27 cellular contexts compared by ENCODE assay signal in the genomic region with DNA sequence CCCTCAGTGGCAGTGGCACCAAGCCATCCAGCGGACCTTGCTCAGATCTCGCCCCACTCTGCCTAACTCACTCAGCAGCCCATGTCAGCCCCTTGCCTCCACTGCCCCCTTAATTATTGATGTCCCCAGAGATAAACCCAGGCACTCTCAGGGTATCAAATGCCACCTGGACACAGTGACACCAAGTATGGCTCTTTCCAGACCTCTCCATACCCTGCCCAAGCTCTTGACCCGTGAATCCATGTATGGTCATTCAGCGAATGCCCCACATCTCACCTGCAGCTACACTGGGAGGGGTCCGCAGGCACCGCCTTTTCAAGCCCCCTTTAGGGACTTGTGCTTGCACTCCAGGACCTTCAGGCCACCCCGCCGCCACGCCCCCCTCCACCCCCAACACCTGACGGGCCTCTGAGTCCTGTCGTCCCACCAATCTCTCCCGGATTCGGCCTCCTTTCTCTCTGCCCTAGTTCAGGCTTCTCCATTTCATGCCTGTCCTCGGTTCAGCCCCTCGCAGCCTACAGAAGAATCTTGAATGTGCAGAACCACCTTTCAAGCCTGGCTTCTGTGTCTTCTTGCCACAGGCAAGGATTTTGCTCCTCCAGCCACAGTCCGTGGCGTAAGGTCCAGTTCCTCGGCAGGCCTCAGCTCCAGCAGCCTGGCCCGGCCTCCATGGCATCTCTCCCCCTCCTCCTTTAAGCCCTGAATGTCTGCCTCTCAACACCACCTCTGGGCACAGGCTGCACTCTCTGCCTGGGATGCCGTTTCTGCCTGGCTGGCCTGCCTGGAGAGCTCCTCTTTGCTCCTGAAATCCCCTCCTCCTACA. TPM values are rescaled to one million over a fixed set of nuclear protein-coding genes. Genes with fewer than 3 reads are reported as not detected.
DNase-seq lines count a peak whose midpoint lies in the region; ATAC-seq and TF ChIP-seq lines count a peak whose summit lies in the region.
"Had no signal": no experiment of that assay in that cellular context is flagged by ENCODE, and none has a peak within 500 bp of the region (broad histone marks: within the 10 kb centered on the region; RNA-seq: fewer than 3 reads in every experiment).

No MANE protein-coding gene starts in this region.

- no peak overlapping the region for H3K27ac ChIP-seq in endodermal cell (ENCODE audit: low read depth, low read length)
- H3K27ac ChIP-seq in vagina, result no peak overlapping the region
- H3K27ac ChIP-seq: brain microvascular endothelial cell, C4-2B, esophagus muscularis mucosa, hepatocyte, tibial artery had no signal

- no peaks in the 10 kb centered on the region for H3K4me1 ChIP-seq in endodermal cell (ENCODE audit: control insufficient read depth, insufficient read depth, low read length)
- H3K4me1 ChIP-seq in vagina, result peaks cover 6% of the 10 kb centered on the region

- H3K36me3 ChIP-seq in endodermal cell (ENCODE audit: control insufficient read depth, insufficient read depth, low read length), result no peaks in the 10 kb centered on the region
- H3K36me3 ChIP-seq in vagina, result no peaks in the 10 kb centered on the region
- H3K36me3 ChIP-seq: brain microvascular endothelial cell, esophagus muscularis mucosa, tibial artery had no signal

- H3K4me3 ChIP-seq in endodermal cell (ENCODE audit: low read length), result no peak overlapping the region
- H3K4me3 ChIP-seq in vagina, result no peak overlapping the region
- H3K4me3 ChIP-seq: esophagus muscularis mucosa, hepatocyte, K562, tibial artery had no signal

- no peak overlapping the region for H3K4me3 Mint-ChIP-seq in stimulated activated naive CD8-positive, alpha-beta T cell treated with anti-CD3 and anti-CD28 coated beads, Interleukin-15, Interleukin-2, amounts not matched to agents 100 ng/mL and 50 ng/mL, for 24 hours
- no peak overlapping the region for H3K4me3 Mint-ChIP-seq in endodermal cell
- no peak overlapping the region for H3K4me3 Mint-ChIP-seq in neural crest cell
- H3K4me3 Mint-ChIP-seq: effector memory CD8-positive, alpha-beta T cell; T-helper 2 cell treated with Interferon-gamma antibody and Interleukin-4, amounts not matched to agents 5 μg/mL and 100 μg/mL, for 36 hours had no signal

- H3K27me3 Mint-ChIP-seq in stimulated activated naive CD8-positive, alpha-beta T cell treated with anti-CD3 and anti-CD28 coated beads, Interleukin-15, Interleukin-2, amounts not matched to agents 100 ng/mL and 50 ng/mL, for 24 hours, result peaks cover under 1% of the 10 kb centered on the region
- H3K27me3 Mint-ChIP-seq in endodermal cell (ENCODE audit: insufficient read depth) (peaks cover 5% of the 10 kb centered on the region), neural crest cell (ENCODE audit: low read depth) (peaks cover 6% of the 10 kb centered on the region)

- no peaks in the 10 kb centered on the region for H3K27me3 ChIP-seq in endodermal cell (ENCODE audit: control insufficient read depth, insufficient read depth, low read length, poor library complexity, severe bottlenecking)
- H3K27me3 ChIP-seq in vagina, result no peaks in the 10 kb centered on the region
- H3K27me3 ChIP-seq: brain microvascular endothelial cell, hepatocyte had no signal

- TF ChIP-seq POLR2A in vagina (IDR thresholded peaks at IDR 0.05), result no peak

- WGBS in endodermal cell (ENCODE audit: insufficient coverage in 1 of 2, insufficient read length in 1 of 2), 2 experiments, result 91 to 96% methylated on average over 11 to 20 of the region's 20 CpGs

- ATAC-seq in stimulated activated naive CD8-positive, alpha-beta T cell treated with anti-CD3 and anti-CD28 coated beads, Interleukin-15, Interleukin-2, amounts not matched to agents 100 U/mL and 50 U/mL, for 24 hours, result no peak
- ATAC-seq: effector memory CD8-positive, alpha-beta T cell; HCT116; K562 had no signal

- no peaks in the 10 kb centered on the region for H3K36me3 Mint-ChIP-seq in stimulated activated naive CD8-positive, alpha-beta T cell treated with anti-CD3 and anti-CD28 coated beads, Interleukin-15, Interleukin-2, amounts not matched to agents 100 ng/mL and 50 ng/mL, for 24 hours (ENCODE audit: low read depth)
- no peaks in the 10 kb centered on the region for H3K36me3 Mint-ChIP-seq in endodermal cell (ENCODE audit: low read depth)
- H3K36me3 Mint-ChIP-seq in neural crest cell (ENCODE audit: low read depth), result no peaks in the 10 kb centered on the region

- H3K27ac Mint-ChIP-seq in stimulated activated naive CD8-positive, alpha-beta T cell treated with anti-CD3 and anti-CD28 coated beads, Interleukin-15, Interleukin-2, amounts not matched to agents 100 ng/mL and 50 ng/mL, for 24 hours, result peak overlapping the region; percentile 10
- peak overlapping the region; percentile 58 for H3K27ac Mint-ChIP-seq in endodermal cell
- H3K27ac Mint-ChIP-seq in neural crest cell (ENCODE audit: unreplicated experiment), result peak overlapping the region; percentile 82
- H3K27ac Mint-ChIP-seq: T-helper 2 cell treated with Interferon-gamma antibody and Interleukin-4, amounts not matched to agents 5 μg/mL and 100 μg/mL, for 36 hours had no signal

- DNase-seq in stimulated activated naive CD8-positive, alpha-beta T cell treated with anti-CD3 and anti-CD28 coated beads, Interleukin-15, Interleukin-2, amounts not matched to agents 100 U/mL and 50 U/mL, for 24 hours, result no peak
- DNase-seq in endodermal cell, result no peak
- no peak for DNase-seq in neural crest cell (ENCODE audit: low read depth, low spot score)
- DNase-seq in vagina (ENCODE audit: extremely low spot score in 2 of 2), result peak; percentile 79 to 84
- no peak for DNase-seq in stimulated activated CD4-positive, alpha-beta T cell treated with anti-CD3 and anti-CD28 coated beads, Interleukin-1b, Interleukin-23, amount 100 ng/mL, for 48 hours
- no peak for DNase-seq in NCI-H2171 (lab: John Stamatoyannopoulos, UW)
- DNase-seq in SW 1271 (lab: John Stamatoyannopoulos, UW), result no peak
- DNase-seq: activated CD4-positive, alpha-beta T cell treated with anti-CD3 and anti-CD28 coated beads for 4 hours; activated gamma-delta T cell treated with Interleukin-2 at 50 U/mL for 16 hours; brain microvascular endothelial cell; effector memory CD8-positive, alpha-beta T cell; foreskin melanocyte; MM.1S; NCI-H1417; NCI-H2081 treated with DMSO at 0.1 percent for 48 hours; NCI-H446; small intestine; stimulated activated CD4-positive, alpha-beta T cell treated with anti-CD3 and anti-CD28 coated beads, Interleukin-2, amount 100 ng/mL, for 48 hours; stimulated activated naive CD4-positive, alpha-beta T cell had no signal

- H3K9me3 ChIP-seq in endodermal cell (ENCODE audit: control insufficient read depth, low read length) (no peaks in the 10 kb centered on the region), vagina (no peaks in the 10 kb centered on the region)
- H3K9me3 ChIP-seq: esophagus muscularis mucosa, tibial artery had no signal

- H3K9ac ChIP-seq in endodermal cell (ENCODE audit: extremely low read depth, low read length, poor library complexity, severe bottlenecking), result no peak overlapping the region

- H3K9me3 Mint-ChIP-seq in stimulated activated naive CD8-positive, alpha-beta T cell treated with anti-CD3 and anti-CD28 coated beads, Interleukin-15, Interleukin-2, amounts not matched to agents 100 ng/mL and 50 ng/mL, for 24 hours, result no peaks in the 10 kb centered on the region
- H3K9me3 Mint-ChIP-seq in endodermal cell, result no peaks in the 10 kb centered on the region
- H3K9me3 Mint-ChIP-seq in neural crest cell, result no peaks in the 10 kb centered on the region
- H3K9me3 Mint-ChIP-seq: effector memory CD8-positive, alpha-beta T cell; T-helper 2 cell treated with Interferon-gamma antibody and Interleukin-4, amounts not matched to agents 5 μg/mL and 100 μg/mL, for 36 hours had no signal

- H3K4me1 Mint-ChIP-seq in stimulated activated naive CD8-positive, alpha-beta T cell treated with anti-CD3 and anti-CD28 coated beads, Interleukin-15, Interleukin-2, amounts not matched to agents 100 ng/mL and 50 ng/mL, for 24 hours (ENCODE audit: low read depth), result peaks cover 6% of the 10 kb centered on the region
- H3K4me1 Mint-ChIP-seq in endodermal cell (no peaks in the 10 kb centered on the region), neural crest cell (peaks cover 9% of the 10 kb centered on the region)

- TF ChIP-seq CTCF in endodermal cell (conservative IDR thresholded peaks at IDR 0.05) (no peak), neural crest cell (conservative IDR thresholded peaks at IDR 0.05) (no peak), vagina (IDR thresholded peaks at IDR 0.05) (no peak)

- intact Hi-C loops in vagina (cut with DNase I), result no loop called here

RNA-seq across cellular contexts. Expression of a gene that starts 54.1 kb away (rescaled TPM):
- total RNA-seq in endodermal cell (100 to 1,000 TPM; 108 to 152 TPM), neural crest cell (279 and 290 TPM in 2 replicates), vagina (34.9 TPM)
- 336 TPM for polyA plus RNA-seq in endodermal cell (2013, experiment 1 of 2)
- polyA plus RNA-seq in endodermal cell (2013, experiment 2 of 2), result 282 TPM

Comparison
In these comparisons a context has a peak if more than half of its experiments do, and no peak if none do; other contexts are left out.
1. H3K27ac Mint-ChIP-seq: peak in every context shown above with its lines; median percentile 82 in neural crest cell; 58 in endodermal cell; 10 in stimulated activated naive CD8-positive, alpha-beta T cell treated with anti-CD3 and anti-CD28 coated beads, Interleukin-15, Interleukin-2, amounts not matched to agents 100 ng/mL and 50 ng/mL, for 24 hours.
2. DNase-seq: peak in vagina (2 of 2); none in stimulated activated naive CD8-positive, alpha-beta T cell treated with anti-CD3 and anti-CD28 coated beads, Interleukin-15, Interleukin-2, amounts not matched to agents 100 U/mL and 50 U/mL, for 24 hours (single experiment), endodermal cell (single experiment), neural crest cell (single experiment), stimulated activated CD4-positive, alpha-beta T cell treated with anti-CD3 and anti-CD28 coated beads, Interleukin-1b, Interleukin-23, amount 100 ng/mL, for 48 hours (single experiment), NCI-H2171 (single experiment) and SW 1271 (0 of 2).